ENCODE assay signal across 13 cellular contexts in genomic region chr16:28217326-28217725, GRCh38.
"Had no signal": no experiment of that assay in that cellular context is flagged by ENCODE, and none has a peak within 500 bp of the region (broad histone marks: within the 10 kb centered on the region; RNA-seq: fewer than 3 reads in every experiment).

No MANE protein-coding gene starts in this region.

- H3K27me3 ChIP-seq: colonic mucosa, foreskin keratinocyte, tibial artery had no signal

- H3K4me1 Mint-ChIP-seq: memory B cell had no signal

- DNase-seq: caudate nucleus, left ventricle myocardium inferior, substantia nigra, tibial artery had no signal

- H3K27me3 Mint-ChIP-seq: activated CD4-positive, alpha-beta T cell treated with anti-CD3 and anti-CD28 coated beads, Interleukin-2, amount 10 ng/mL, durations not matched to agents 7 days and 5 days; activated naive CD4-positive, alpha-beta T cell treated with anti-CD3 and anti-CD28 coated beads, Interleukin-2, amount 10 ng/mL, durations not matched to agents 7 days and 5 days; activated naive CD8-positive, alpha-beta T cell treated with anti-CD3 and anti-CD28 coated beads, Interleukin-2, amount 50 U/mL, for 24 hours; brain; memory B cell; progenitor cell of endocrine pancreas had no signal

- H3K4me3 ChIP-seq: colonic mucosa, left ventricle myocardium inferior, tibial artery had no signal

- H3K27ac Mint-ChIP-seq: activated CD4-positive, alpha-beta T cell treated with anti-CD3 and anti-CD28 coated beads, Interleukin-2, amount 10 ng/mL, durations not matched to agents 7 days and 5 days; activated naive CD4-positive, alpha-beta T cell treated with anti-CD3 and anti-CD28 coated beads, Interleukin-2, amount 10 ng/mL, durations not matched to agents 7 days and 5 days; activated naive CD8-positive, alpha-beta T cell treated with anti-CD3 and anti-CD28 coated beads, Interleukin-2, amount 50 U/mL, for 24 hours; brain; memory B cell; progenitor cell of endocrine pancreas had no signal

- H3K9me3 ChIP-seq: colonic mucosa, left ventricle myocardium inferior, tibial artery had no signal

- H3K4me3 Mint-ChIP-seq: activated CD4-positive, alpha-beta T cell treated with anti-CD3 and anti-CD28 coated beads, Interleukin-2, amount 10 ng/mL, durations not matched to agents 7 days and 5 days; activated naive CD4-positive, alpha-beta T cell treated with anti-CD3 and anti-CD28 coated beads, Interleukin-2, amount 10 ng/mL, durations not matched to agents 7 days and 5 days; activated naive CD8-positive, alpha-beta T cell treated with anti-CD3 and anti-CD28 coated beads, Interleukin-2, amount 50 U/mL, for 24 hours; activated T-cell treated with anti-CD3 and anti-CD28 coated beads, Interleukin-2, amount 50 U/mL, for 4 hours; brain; memory B cell had no signal

- H3K36me3 Mint-ChIP-seq: activated naive CD4-positive, alpha-beta T cell treated with anti-CD3 and anti-CD28 coated beads, Interleukin-2, amount 10 ng/mL, durations not matched to agents 7 days and 5 days; brain; memory B cell had no signal

- H3K4me1 ChIP-seq: colonic mucosa, foreskin keratinocyte had no signal

- H3K36me3 ChIP-seq: colonic mucosa, left ventricle myocardium inferior, tibial artery had no signal

- H3K9me3 Mint-ChIP-seq: activated CD4-positive, alpha-beta T cell treated with anti-CD3 and anti-CD28 coated beads, Interleukin-2, amount 10 ng/mL, durations not matched to agents 7 days and 5 days; activated naive CD4-positive, alpha-beta T cell treated with anti-CD3 and anti-CD28 coated beads, Interleukin-2, amount 10 ng/mL, durations not matched to agents 7 days and 5 days; activated naive CD8-positive, alpha-beta T cell treated with anti-CD3 and anti-CD28 coated beads, Interleukin-2, amount 50 U/mL, for 24 hours; activated T-cell treated with anti-CD3 and anti-CD28 coated beads, Interleukin-2, amount 50 U/mL, for 4 hours; brain; memory B cell had no signal

- H3K27ac ChIP-seq: colonic mucosa, foreskin keratinocyte, left ventricle myocardium inferior, tibial artery had no signal
